ENCODE assay signal across 15 cellular contexts in genomic region chr4:3315566-3315965, GRCh38. TPM values are rescaled to one million over a fixed set of nuclear protein-coding genes. Genes with fewer than 3 reads are reported as not detected.
DNase-seq lines count a peak whose midpoint lies in the region; ATAC-seq and TF ChIP-seq lines count a peak whose summit lies in the region.
"Had no signal": no experiment of that assay in that cellular context is flagged by ENCODE, and none has a peak within 500 bp of the region (broad histone marks: within the 10 kb centered on the region; RNA-seq: fewer than 3 reads in every experiment).

No MANE protein-coding gene starts in this region.

- H3K9me3 Mint-ChIP-seq in endodermal cell (no peaks in the 10 kb centered on the region), progenitor cell of endocrine pancreas (ENCODE audit: low read depth) (no peaks in the 10 kb centered on the region)
- H3K9me3 Mint-ChIP-seq: CD4-positive, alpha-beta T cell; IgD-negative memory B cell had no signal

- peaks cover 18% of the 10 kb centered on the region for H3K36me3 ChIP-seq in endodermal cell (ENCODE audit: control insufficient read depth, insufficient read depth, low read length)
- H3K36me3 ChIP-seq: HAP-1 had no signal

- peaks cover 6% of the 10 kb centered on the region for H3K4me1 Mint-ChIP-seq in endodermal cell
- H3K4me1 Mint-ChIP-seq in progenitor cell of endocrine pancreas (ENCODE audit: low read depth), result peaks cover 16% of the 10 kb centered on the region
- H3K4me1 Mint-ChIP-seq: IgD-negative memory B cell had no signal

- H3K27ac ChIP-seq in right cardiac atrium (ENCODE audit: low read length) (no peak overlapping the region), endodermal cell (ENCODE audit: low read depth, low read length) (no peak overlapping the region)
- H3K27ac ChIP-seq: Peyer's patch had no signal

- H3K36me3 Mint-ChIP-seq in endodermal cell (ENCODE audit: low read depth), result peaks cover 16% of the 10 kb centered on the region
- peaks cover 17% of the 10 kb centered on the region for H3K36me3 Mint-ChIP-seq in progenitor cell of endocrine pancreas (ENCODE audit: insufficient read depth)
- H3K36me3 Mint-ChIP-seq: IgD-negative memory B cell had no signal

- no peaks in the 10 kb centered on the region for H3K27me3 ChIP-seq in right cardiac atrium (ENCODE audit: control insufficient read depth, insufficient read depth)
- no peaks in the 10 kb centered on the region for H3K27me3 ChIP-seq in endodermal cell (ENCODE audit: control insufficient read depth, insufficient read depth, low read length, poor library complexity, severe bottlenecking)
- H3K27me3 ChIP-seq: Peyer's patch had no signal

- H3K9me3 ChIP-seq in right cardiac atrium (ENCODE audit: control insufficient read depth, low read length) (no peaks in the 10 kb centered on the region), endodermal cell (ENCODE audit: control insufficient read depth, low read length) (no peaks in the 10 kb centered on the region)
- H3K9me3 ChIP-seq: HAP-1, Peyer's patch had no signal

- H3K27ac Mint-ChIP-seq in endodermal cell (no peak overlapping the region), progenitor cell of endocrine pancreas (peak overlapping the region; percentile 20)
- H3K27ac Mint-ChIP-seq: CD4-positive, alpha-beta T cell; IgD-negative memory B cell had no signal

- no peak overlapping the region for H3K9ac ChIP-seq in endodermal cell (ENCODE audit: extremely low read depth, low read length, poor library complexity, severe bottlenecking)

- intact Hi-C loops in right cardiac atrium (cut with DNase I) (no loop called here), Right ventricle myocardium inferior (cut with DNase I) (no loop called here)

- 91% methylated on average over 7 of the region's 7 CpGs for WGBS in right cardiac atrium
- 90 to 96% methylated on average over 5 to 7 of the region's 7 CpGs for WGBS in endodermal cell (ENCODE audit: insufficient coverage in 1 of 2, insufficient read length in 1 of 2), 2 experiments

- peaks cover 3% of the 10 kb centered on the region for H3K4me1 ChIP-seq in right cardiac atrium (ENCODE audit: control insufficient read depth, insufficient read depth, low read length)
- peaks cover 2% of the 10 kb centered on the region for H3K4me1 ChIP-seq in endodermal cell (ENCODE audit: control insufficient read depth, insufficient read depth, low read length)
- H3K4me1 ChIP-seq: HAP-1 had no signal

- peak; percentile 1 to 8 (median 3) for DNase-seq in right cardiac atrium
- DNase-seq in Right ventricle myocardium inferior (ENCODE audit: missing footprints), result no peak
- DNase-seq in endodermal cell, result peak; percentile 19
- DNase-seq in progenitor cell of endocrine pancreas (ENCODE audit: low spot score, unreplicated experiment), result no peak
- no peak for DNase-seq in DMS53 treated with DMSO at 0.1 percent for 48 hours (lab: John Stamatoyannopoulos, UW; ENCODE audit: unreplicated experiment)
- DNase-seq: CD4-positive, alpha-beta T cell; NCI-H1105; NCI-H1694; NCI-H510A treated with DMSO at 0.1 percent for 48 hours; SHP77 treated with DMSO at 0.1 percent for 48 hours had no signal

- H3K4me3 Mint-ChIP-seq in endodermal cell (no peak overlapping the region), progenitor cell of endocrine pancreas (ENCODE audit: low read depth) (no peak overlapping the region)
- H3K4me3 Mint-ChIP-seq: CD4-positive, alpha-beta T cell; IgD-negative memory B cell had no signal

- ATAC-seq in right cardiac atrium (no peak), Right ventricle myocardium inferior (no peak), GM19463 (IDR thresholded peaks at IDR 0.05; ENCODE audit: unreplicated experiment) (no peak), HG02970 (IDR thresholded peaks at IDR 0.05; ENCODE audit: low FRiP score, unreplicated experiment) (no peak)

- H3K27me3 Mint-ChIP-seq in endodermal cell (ENCODE audit: insufficient read depth) (no peaks in the 10 kb centered on the region), progenitor cell of endocrine pancreas (no peaks in the 10 kb centered on the region)
- H3K27me3 Mint-ChIP-seq: CD4-positive, alpha-beta T cell; IgD-negative memory B cell had no signal

- TF ChIP-seq CTCF in endodermal cell (conservative IDR thresholded peaks at IDR 0.05) (no peak), progenitor cell of endocrine pancreas (IDR thresholded peaks at IDR 0.05; ENCODE audit: unreplicated experiment) (no peak)

- H3K4me3 ChIP-seq in right cardiac atrium (ENCODE audit: low read length) (no peak overlapping the region), endodermal cell (ENCODE audit: low read length) (no peak overlapping the region)
- H3K4me3 ChIP-seq: HAP-1, Peyer's patch had no signal

RNA-seq across cellular contexts. Expression of gene RGS12, which starts 22.7 kb away (rescaled TPM):
- total RNA-seq in right cardiac atrium (10 to 100 TPM; 11.6 to 18.2 (median 14.6) TPM), Right ventricle myocardium inferior (21.0 TPM), endodermal cell (10 to 100 TPM; 45.2 to 48.6 TPM), progenitor cell of endocrine pancreas (102 and 106 TPM in 2 replicates)
- polyA plus RNA-seq in right cardiac atrium, result 20.8 TPM
- 47.0 TPM for polyA plus RNA-seq in endodermal cell (2013, experiment 1 of 2)
- polyA plus RNA-seq in endodermal cell (2013, experiment 2 of 2), result 44.0 TPM

Comparison
In these comparisons a context has a peak if more than half of its experiments do, and no peak if none do; other contexts are left out.
1. DNase-seq: peak in right cardiac atrium (3 of 3) and endodermal cell (single experiment); none in Right ventricle myocardium inferior (single experiment), progenitor cell of endocrine pancreas (single experiment) and DMS53 treated with DMSO at 0.1 percent for 48 hours (single experiment).